ENCODE assay signal across 17 cellular contexts in genomic region chr1:178486100-178487069, GRCh38. TPM values are rescaled to one million over a fixed set of nuclear protein-coding genes. Genes with fewer than 3 reads are reported as not detected.
DNase-seq lines count a peak whose midpoint lies in the region; ATAC-seq, FAIRE-seq and TF ChIP-seq lines count a peak whose summit lies in the region.
"Had no signal": no experiment of that assay in that cellular context is flagged by ENCODE, and none has a peak within 500 bp of the region (broad histone marks: within the 10 kb centered on the region; RNA-seq: fewer than 3 reads in every experiment).

No MANE protein-coding gene starts in this region.

- H2AFZ ChIP-seq in GM23248 = peak overlapping the region; percentile 65; the same call in 1 of the 2 replicates
- no peak overlapping the region for H2AFZ ChIP-seq in HepG2 (ENCODE audit: low read length)

- ATAC-seq in HepG2 (peak; percentile 15), HG02759 (IDR thresholded peaks at IDR 0.05; ENCODE audit: unreplicated experiment) (no peak)
- ATAC-seq in stimulated activated naive B cell treated with anti-CD40 and anti-IgM and Interleukin-4, amounts not matched to agents 10 μg/mL and 1 μg/mL and 100 μg/mL, for 72 hours (replicated peaks) = peak; percentile 73 to 78

- BruUV-seq in HepG2 (replicated peaks; lab: Mats Ljungman, UMichigan) = no TSS peak

- POLR2A ChIA-PET in HepG2 (lab: Yijun Ruan, JAX) = no interaction called here

- H3K4me3 Mint-ChIP-seq in stimulated activated naive B cell treated with anti-CD40 and anti-IgM and Interleukin-4, amounts not matched to agents 10 μg/mL and 1 μg/mL and 100 μg/mL, for 72 hours = peak overlapping the region; percentile 72 to 80
- H3K4me3 Mint-ChIP-seq: CD4-positive, alpha-beta memory T cell had no signal

- H3K27ac ChIP-seq in GM23248 = no peak overlapping the region
- no peak overlapping the region for H3K27ac ChIP-seq in HepG2 (ENCODE audit: extremely low read length, insufficient read depth, low read length)

- H3K79me2 ChIP-seq in GM23248 (ENCODE audit: insufficient read depth) (no peaks in the 10 kb centered on the region), HepG2 (ENCODE audit: insufficient read depth, low read length) (no peaks in the 10 kb centered on the region)

- no peak for FAIRE-seq in HepG2 (lab: Jason Lieb, UNC)
- FAIRE-seq: colon had no signal

- no peaks in the 10 kb centered on the region for H3K27me3 ChIP-seq in GM23248 (replicated peaks; ENCODE audit: insufficient read depth)
- peaks cover 0 to 15% of the 10 kb centered on the region in 2 experiments; a peak in 2 of 5 replicates for H3K27me3 ChIP-seq in HepG2 (ENCODE audit: control insufficient read depth in 1 of 2, insufficient read depth in 2 of 2, low read length in 2 of 2)

- no peak for TF ChIP-seq EP300 in HepG2 (IDR thresholded peaks at IDR 0.05; ENCODE audit: low read depth in 2 of 2, low read length in 2 of 2)
- TF ChIP-seq EP300 in HepG2 (CRISPR knock-in tag; IDR thresholded peaks at IDR 0.05; ENCODE audit: borderline replicate concordance) = no peak

- WGBS in GM23248 (ENCODE audit: low coverage in 1 of 2, low lambda C conversion rate in 2 of 2, missing lambda C conversion rate in 2 of 2), 2 experiments = 36 to 41% methylated on average over 44 to 50 of the region's 54 CpGs
- 64% methylated on average over 20 of the region's 54 CpGs for WGBS in HepG2 (ENCODE audit: low lambda C conversion rate)

- H3K4me1 Mint-ChIP-seq in stimulated activated naive B cell treated with anti-CD40 and anti-IgM and Interleukin-4, amounts not matched to agents 10 μg/mL and 1 μg/mL and 100 μg/mL, for 72 hours = peaks cover 27 to 30% of the 10 kb centered on the region in 2 donors
- H3K4me1 Mint-ChIP-seq: CD4-positive, alpha-beta memory T cell had no signal

- H3K9ac ChIP-seq in GM23248 (no peak overlapping the region), HepG2 (ENCODE audit: insufficient read depth, low read depth, low read length) (no peak overlapping the region)

- peak overlapping the region; percentile 90 for H3K27ac Mint-ChIP-seq in stimulated activated naive B cell treated with anti-CD40 and anti-IgM and Interleukin-4, amounts not matched to agents 10 μg/mL and 1 μg/mL and 100 μg/mL, for 72 hours
- H3K27ac Mint-ChIP-seq: CD4-positive, alpha-beta memory T cell had no signal

- in situ Hi-C loops in GM23248 (cut with MboI) = no loop called here
- in situ Hi-C loops in HepG2 (cut with HindIII; ENCODE audit: extremely low pct_ligation_motif_present, low pct_unique_long_range_greater_than_20kb) = no loop called here

- H3K9me2 ChIP-seq in GM23248 (ENCODE audit: insufficient read depth) = no peaks in the 10 kb centered on the region

- H3F3A ChIP-seq in GM23248 (ENCODE audit: insufficient read depth) = peaks cover 16% of the 10 kb centered on the region

- H3K36me3 Mint-ChIP-seq in stimulated activated naive B cell treated with anti-CD40 and anti-IgM and Interleukin-4, amounts not matched to agents 10 μg/mL and 1 μg/mL and 100 μg/mL, for 72 hours = no peaks in the 10 kb centered on the region
- H3K36me3 Mint-ChIP-seq: CD4-positive, alpha-beta memory T cell had no signal

- H3K27me3 Mint-ChIP-seq in stimulated activated naive B cell treated with anti-CD40 and anti-IgM and Interleukin-4, amounts not matched to agents 10 μg/mL and 1 μg/mL and 100 μg/mL, for 72 hours = peaks cover 0 to 7% of the 10 kb centered on the region in 2 donors

- H3K4me1 ChIP-seq in GM23248 (ENCODE audit: insufficient read depth) (no peaks in the 10 kb centered on the region), HepG2 (ENCODE audit: insufficient read depth, low read length) (peaks cover 13% of the 10 kb centered on the region)

- TF ChIP-seq RAD21 in HepG2 (CRISPR knock-in tag; IDR thresholded peaks at IDR 0.05) = no peak

- no peaks in the 10 kb centered on the region for H4K20me1 ChIP-seq in GM23248 (ENCODE audit: insufficient read depth)
- H4K20me1 ChIP-seq in HepG2 (ENCODE audit: insufficient read depth, low read length) = no peaks in the 10 kb centered on the region

- H3K9me3 ChIP-seq in GM23248 (ENCODE audit: low read depth) = no peaks in the 10 kb centered on the region
- H3K9me3 ChIP-seq in HepG2 (ENCODE audit: low read length) = no peaks in the 10 kb centered on the region

- intact Hi-C loops in HepG2 (cut with micrococcal nuclease; ENCODE audit: unreplicated experiment) = no loop called here

- DNase-seq in GM23248 = peak; percentile 17
- peak; percentile 41 for DNase-seq in ecto neural progenitor cell (ENCODE audit: low spot score)
- DNase-seq in HepG2 (ENCODE audit: low spot score) = no peak
- peak; percentile 33 for DNase-seq in stimulated activated naive B cell treated with anti-CD40 and anti-IgM and Interleukin-4, amounts not matched to agents 10 μg/mL and 1 μg/mL and 100 μg/mL, for 72 hours
- no peak for DNase-seq in NCI-H2029 treated with DMSO at 0.1 percent for 48 hours (lab: John Stamatoyannopoulos, UW)
- no peak for DNase-seq in DMS153 treated with DMSO at 0.1 percent for 48 hours (lab: John Stamatoyannopoulos, UW; ENCODE audit: unreplicated experiment)
- DNase-seq in NCI-H1105 (lab: John Stamatoyannopoulos, UW) = no peak
- DNase-seq: activated CD4-positive, alpha-beta T cell treated with anti-CD3 and anti-CD28 coated beads, Interleukin-2, amount 50 U/mL, for 4 hours; activated naive CD4-positive, alpha-beta T cell treated with Interleukin-2 at 50 U/mL for 16 hours; CD4-positive, alpha-beta memory T cell; GOT3; NCI-H2081 treated with DMSO at 0.1 percent for 48 hours had no signal

- TF ChIP-seq CTCF in HepG2 (CRISPR knock-in tag; IDR thresholded peaks at IDR 0.05) = no peak

- no peaks in the 10 kb centered on the region for H3K9me3 Mint-ChIP-seq in stimulated activated naive B cell treated with anti-CD40 and anti-IgM and Interleukin-4, amounts not matched to agents 10 μg/mL and 1 μg/mL and 100 μg/mL, for 72 hours
- H3K9me3 Mint-ChIP-seq: CD4-positive, alpha-beta memory T cell had no signal

- H3K4me2 ChIP-seq in GM23248 (ENCODE audit: unreplicated experiment) (peak overlapping the region; percentile 48), HepG2 (ENCODE audit: low read depth, low read length) (no peak overlapping the region)

- H3K4me3 ChIP-seq in GM23248 = no peak overlapping the region
- H3K4me3 ChIP-seq in HepG2 (replicated peaks in 1 of 3; ENCODE audit: insufficient read depth in 1 of 3, low read depth in 2 of 3, low read length in 3 of 3) = no peak overlapping the region

- no peaks in the 10 kb centered on the region for H3K36me3 ChIP-seq in GM23248 (ENCODE audit: low read depth)
- H3K36me3 ChIP-seq in HepG2 (replicated peaks in 1 of 2; ENCODE audit: control insufficient read depth in 1 of 2, insufficient read depth in 2 of 2, low read length in 2 of 2) = no peaks in the 10 kb centered on the region

- CTCF ChIA-PET in HepG2 (lab: Yijun Ruan, JAX; ENCODE audit: low intra/inter-chr PET ratio, low total read pairs) = no interaction called here

- no peak for TF ChIP-seq POLR2A in HepG2 (IDR thresholded peaks at IDR 0.05; ENCODE audit: insufficient read depth in 1 of 2, low read depth in 2 of 2, low read length in 2 of 2)

RNA-seq across cellular contexts. Expression of gene CLEC20A, which starts 10.4 kb away (rescaled TPM):
- not detected in 2 replicates for total RNA-seq in GM23248 (2014; rRNA removed; shearing (Covaris generic))
- not detected in 2 replicates for polyA plus RNA-seq in GM23248 (2016; fragmentation: Nextera tagmentation; extraction: Ambion mirVana)
- not detected in 2 replicates for total RNA-seq in HepG2 (2016; rRNA removed; fragmentation: Illumina TruSeq; extraction: Trizol)
- not detected in 2 replicates for total RNA-seq in HepG2 (2016; cell fraction: cytosol; rRNA removed; fragmentation: Illumina TruSeq; extraction: Trizol; ENCODE audit: low read depth)
- total RNA-seq in HepG2 (2016; cell fraction: insoluble cytoplasmic fraction; rRNA removed; fragmentation: Illumina TruSeq; extraction: Trizol) = not detected in 2 replicates
- not detected in 2 replicates for total RNA-seq in HepG2 (2016; cell fraction: membrane; rRNA removed; fragmentation: Illumina TruSeq; extraction: Trizol)
- not detected in 2 replicates for total RNA-seq in HepG2 (2016; cell fraction: nucleus; rRNA removed; fragmentation: Illumina TruSeq; extraction: Trizol)
- polyA plus RNA-seq in HepG2 (2011; rRNA removed) = not detected in 2 replicates
- not detected in 2 replicates for polyA plus RNA-seq in HepG2 (2011; cell fraction: cytosol; rRNA removed)
- polyA plus RNA-seq in HepG2 (2011; cell fraction: nucleus; rRNA removed) = not detected in 2 replicates
- not detected in 2 replicates for polyA plus RNA-seq in HepG2 (2012)
- not detected in 2 replicates for polyA plus RNA-seq in HepG2 (2016; cell fraction: cytosol; fragmentation: Illumina TruSeq; extraction: Trizol; ENCODE audit: low read depth)
- polyA plus RNA-seq in HepG2 (2016; cell fraction: insoluble cytoplasmic fraction; fragmentation: Illumina TruSeq; extraction: Trizol; ENCODE audit: low read depth) = not detected in 2 replicates
- not detected in 2 replicates for polyA plus RNA-seq in HepG2 (2016; cell fraction: membrane; fragmentation: Illumina TruSeq; extraction: Trizol; ENCODE audit: low read depth)
- not detected in 2 replicates for polyA plus RNA-seq in HepG2 (2016; cell fraction: nucleus; fragmentation: Illumina TruSeq; extraction: Trizol; ENCODE audit: insufficient read depth, low read depth)
- polyA minus RNA-seq in HepG2 (2011; rRNA and poly(A)+ RNA removed; ENCODE audit: low replicate concordance) = not detected in 2 replicates
- polyA minus RNA-seq in HepG2 (2011; cell fraction: cytosol; rRNA and poly(A)+ RNA removed) = not detected in 2 replicates
- polyA minus RNA-seq in HepG2 (2011; cell fraction: nucleus; rRNA and poly(A)+ RNA removed) = not detected in 2 replicates
- total RNA-seq: CD4-positive, alpha-beta memory T cell; glomerular endothelial cell; LHCN-M2; T-helper 1 cell treated with Interleukin-12 subunit alpha and Interleukin-12 subunit beta and Interleukin-4 antibody, amounts not matched to agents 30 ng/mL and 1 ng/mL, for 36 hours had no signal
- polyA plus RNA-seq: CD4-positive, alpha-beta memory T cell had no signal

RNA-seq across cellular contexts. Expression of gene TEX35, which starts 26.5 kb away (rescaled TPM):
- not detected in 2 replicates for total RNA-seq in GM23248 (2014; rRNA removed; shearing (Covaris generic))
- polyA plus RNA-seq in GM23248 (2016; fragmentation: Nextera tagmentation; extraction: Ambion mirVana) (not detected in 2 replicates), HepG2 (2011; rRNA removed) (not detected in 2 replicates)
- total RNA-seq in HepG2 (2016; rRNA removed; fragmentation: Illumina TruSeq; extraction: Trizol) = not detected in 2 replicates
- not detected in 2 replicates for total RNA-seq in HepG2 (2016; cell fraction: cytosol; rRNA removed; fragmentation: Illumina TruSeq; extraction: Trizol; ENCODE audit: low read depth)
- not detected in 2 replicates for total RNA-seq in HepG2 (2016; cell fraction: insoluble cytoplasmic fraction; rRNA removed; fragmentation: Illumina TruSeq; extraction: Trizol)
- total RNA-seq in HepG2 (2016; cell fraction: membrane; rRNA removed; fragmentation: Illumina TruSeq; extraction: Trizol) = not detected in 2 replicates
- not detected in 2 replicates for total RNA-seq in HepG2 (2016; cell fraction: nucleus; rRNA removed; fragmentation: Illumina TruSeq; extraction: Trizol)
- 0.05 TPM in 1 of 2 replicates, not detected in the other for polyA plus RNA-seq in HepG2 (2011; cell fraction: cytosol; rRNA removed)
- not detected in 2 replicates for polyA plus RNA-seq in HepG2 (2011; cell fraction: nucleus; rRNA removed)
- polyA plus RNA-seq in HepG2 (2012) = not detected in 2 replicates
- not detected in 2 replicates for polyA plus RNA-seq in HepG2 (2016; cell fraction: cytosol; fragmentation: Illumina TruSeq; extraction: Trizol; ENCODE audit: low read depth)
- polyA plus RNA-seq in HepG2 (2016; cell fraction: insoluble cytoplasmic fraction; fragmentation: Illumina TruSeq; extraction: Trizol; ENCODE audit: low read depth) = not detected in 2 replicates
- not detected in 2 replicates for polyA plus RNA-seq in HepG2 (2016; cell fraction: membrane; fragmentation: Illumina TruSeq; extraction: Trizol; ENCODE audit: low read depth)
- not detected in 2 replicates for polyA plus RNA-seq in HepG2 (2016; cell fraction: nucleus; fragmentation: Illumina TruSeq; extraction: Trizol; ENCODE audit: insufficient read depth, low read depth)
- polyA minus RNA-seq in HepG2 (2011; rRNA and poly(A)+ RNA removed; ENCODE audit: low replicate concordance) = not detected in 2 replicates
- polyA minus RNA-seq in HepG2 (2011; cell fraction: cytosol; rRNA and poly(A)+ RNA removed) = not detected in 2 replicates
- not detected in 2 replicates for polyA minus RNA-seq in HepG2 (2011; cell fraction: nucleus; rRNA and poly(A)+ RNA removed)
- total RNA-seq: CD4-positive, alpha-beta memory T cell; glomerular endothelial cell; T-helper 1 cell treated with Interleukin-12 subunit alpha and Interleukin-12 subunit beta and Interleukin-4 antibody, amounts not matched to agents 30 ng/mL and 1 ng/mL, for 36 hours had no signal

Comparison
In these comparisons a context has a peak if more than half of its experiments do, and no peak if none do; other contexts are left out.
1. DNase-seq: peak in GM23248 (single experiment), ecto neural progenitor cell (single experiment) and stimulated activated naive B cell treated with anti-CD40 and anti-IgM and Interleukin-4, amounts not matched to agents 10 μg/mL and 1 μg/mL and 100 μg/mL, for 72 hours (single experiment); none in HepG2 (single experiment), NCI-H2029 treated with DMSO at 0.1 percent for 48 hours (single experiment), DMS153 treated with DMSO at 0.1 percent for 48 hours (single experiment) and NCI-H1105 (single experiment).